Comparison of ENCODE assay signal across 1 cellular context in genomic region chr3:178002113-178002512, GRCh38.
TF ChIP-seq lines count a peak whose summit lies in the region.

No MANE protein-coding gene starts in this region.

TF ChIP-seq in IMR-90, 13 proteins besides CTCF, POLR2A, EP300 and RAD21 (continued from another document):
- TF ChIP-seq NFE2L2 (IDR thresholded peaks at IDR 0.05; ENCODE audit: low read depth, low read length) (no peak), ELK1 (IDR thresholded peaks at IDR 0.05; ENCODE audit: borderline replicate concordance, low read depth, low read length) (no peak)
